28 cellular contexts compared by ENCODE assay signal in the genomic region with DNA sequence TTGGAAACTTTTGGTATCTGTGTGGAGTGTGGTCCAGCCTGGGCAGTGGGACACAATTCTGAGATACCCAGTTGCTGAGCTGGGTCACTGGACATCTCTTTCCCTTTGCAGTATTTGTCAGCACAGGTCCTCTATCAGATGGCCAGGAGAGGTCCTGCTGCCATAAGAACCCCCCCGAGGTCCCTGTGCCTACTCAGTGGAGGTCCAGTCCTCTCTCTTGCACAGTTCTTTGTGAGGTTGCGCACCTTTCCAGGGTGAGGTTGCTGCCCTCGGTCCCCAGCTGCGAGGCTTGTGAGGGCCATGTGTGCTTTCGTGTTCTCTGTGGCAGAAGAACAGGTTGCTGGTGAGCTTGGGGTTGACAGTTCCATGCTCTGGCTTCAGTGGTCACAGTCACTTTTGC.
"Had no signal": no experiment of that assay in that cellular context is flagged by ENCODE, and none has a peak within 500 bp of the region (broad histone marks: within the 10 kb centered on the region; RNA-seq: fewer than 3 reads in every experiment).

No MANE protein-coding gene starts in this region.

- H3K36me3 ChIP-seq: esophagus muscularis mucosa, gastroesophageal sphincter, heart left ventricle, left lung, ovary, stomach, thyroid gland, vagina had no signal

- ATAC-seq: effector memory CD8-positive, alpha-beta T cell; foreskin keratinocyte; gastroesophageal sphincter; heart left ventricle; left cardiac atrium; left lung; naive thymus-derived CD4-positive, alpha-beta T cell; psoas muscle; right cardiac atrium had no signal

- H3K4me2 ChIP-seq: hepatocyte had no signal

- DNase-seq: cortex of kidney; effector memory CD8-positive, alpha-beta T cell; foreskin keratinocyte; heart left ventricle; kidney; left cardiac atrium; left lung; mesenchymal stem cell; midbrain; naive thymus-derived CD4-positive, alpha-beta T cell; nephron progenitor cell; occipital lobe; ovary; psoas muscle; right cardiac atrium; small intestine; stimulated activated CD4-positive, alpha-beta T cell treated with anti-CD3 and anti-CD28 coated beads, Interleukin-12 subunit alpha, Interleukin-12 subunit beta, amount 100 ng/mL, for 4 hours; stimulated activated CD4-positive, alpha-beta T cell treated with anti-CD3 and anti-CD28 coated beads, Interleukin-1b, Interleukin-23, amount 100 ng/mL, for 48 hours; stimulated activated CD4-positive, alpha-beta T cell treated with anti-CD3 and anti-CD28 coated beads, Interleukin-4, amount 100 ng/mL, for 1 hour; stimulated activated CD8-positive, alpha-beta memory T cell treated with anti-CD3 and anti-CD28 coated beads, Interleukin-4, amount 100 ng/mL, for 48 hours; stimulated activated naive CD4-positive, alpha-beta T cell treated with Interleukin-2 at 50 U/mL for 16 hours; stomach; thyroid gland; trophoblast cell had no signal

- H3K4me3 ChIP-seq: esophagus muscularis mucosa, gastroesophageal sphincter, heart left ventricle, hepatocyte, left lung, ovary, psoas muscle, stomach, thyroid gland, vagina had no signal

- H3K79me2 ChIP-seq: hepatocyte had no signal

- H3K36me3 Mint-ChIP-seq: naive thymus-derived CD4-positive, alpha-beta T cell had no signal

- H3K9me3 ChIP-seq: esophagus muscularis mucosa, gastroesophageal sphincter, left lung, ovary, psoas muscle, stomach, thyroid gland, vagina had no signal

- H3K4me3 Mint-ChIP-seq: effector memory CD8-positive, alpha-beta T cell; naive thymus-derived CD4-positive, alpha-beta T cell; nephron progenitor cell had no signal

- H3K27me3 ChIP-seq: esophagus muscularis mucosa, foreskin keratinocyte, gastroesophageal sphincter, heart left ventricle, hepatocyte, left lung, ovary, stomach, thyroid gland, vagina had no signal

- H3K4me1 ChIP-seq: foreskin keratinocyte, left lung, thyroid gland, vagina had no signal

- H3K9me3 Mint-ChIP-seq: effector memory CD8-positive, alpha-beta T cell had no signal

- H2AFZ ChIP-seq: hepatocyte had no signal

- FAIRE-seq: kidney, small intestine had no signal

- H3K27ac Mint-ChIP-seq: naive thymus-derived CD4-positive, alpha-beta T cell; nephron progenitor cell had no signal

- H3K27ac ChIP-seq: esophagus muscularis mucosa, foreskin keratinocyte, gastroesophageal sphincter, heart left ventricle, hepatocyte, left lung, ovary, psoas muscle, stomach, thyroid gland, vagina had no signal
